Comparison of ENCODE assay signal across 15 cellular contexts in the genomic region with DNA sequence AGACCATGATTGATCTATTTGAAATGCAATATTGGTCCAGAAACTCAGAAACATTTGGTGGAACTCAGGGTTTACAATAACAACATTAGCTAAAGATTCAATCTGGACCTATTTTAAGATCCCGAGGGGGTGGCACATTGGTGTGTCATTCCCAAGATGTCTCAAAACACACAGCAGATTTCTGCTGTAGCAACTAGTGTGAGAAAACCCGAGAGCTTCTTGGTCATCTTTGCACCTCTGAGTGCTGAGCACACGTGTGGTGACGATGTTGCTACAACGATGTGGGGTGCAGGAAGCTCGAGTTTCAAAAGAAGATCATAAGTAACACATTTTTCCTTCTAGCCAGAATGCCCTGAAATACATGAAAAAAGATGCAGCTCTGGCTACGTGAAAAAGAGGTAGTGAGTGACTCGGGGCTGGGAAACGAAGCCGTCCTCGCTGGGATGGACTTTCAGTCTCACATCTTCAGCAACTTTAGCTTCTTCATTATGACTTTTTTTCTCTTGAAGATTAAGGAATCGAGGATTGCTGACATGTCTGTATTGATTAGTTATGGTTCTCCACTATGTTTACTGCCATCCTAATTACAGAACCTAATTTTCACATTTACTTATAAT. TPM values are rescaled to one million over a fixed set of nuclear protein-coding genes. Genes with fewer than 3 reads are reported as not detected.
"Had no signal": no experiment of that assay in that cellular context is flagged by ENCODE, and none has a peak within 500 bp of the region (broad histone marks: within the 10 kb centered on the region; RNA-seq: fewer than 3 reads in every experiment).

No MANE protein-coding gene starts in this region.

- H3K9me3 ChIP-seq: colonic mucosa, left ventricle myocardium inferior, pancreas had no signal

- DNase-seq: activated CD4-positive, alpha-beta T cell treated with anti-CD3 and anti-CD28 coated beads, Interleukin-2, amount 50 U/mL, for 1 hour; activated naive CD4-positive, alpha-beta T cell treated with anti-CD3 and anti-CD28 coated beads, Interleukin-2, amount 50 U/mL, for 16 hours; activated T-cell treated with anti-CD3 and anti-CD28 coated beads, Interleukin-2, amount 50 U/mL, for 1 hour; colonic mucosa; hippocampal formation; kidney; left ventricle myocardium inferior; naive B cell; pancreas; stimulated activated CD4-positive, alpha-beta T cell treated with anti-CD3 and anti-CD28 coated beads, Interleukin-12 subunit alpha, Interleukin-12 subunit beta, amount 100 ng/mL, for 4 hours; stimulated activated CD4-positive, alpha-beta T cell treated with anti-CD3 and anti-CD28 coated beads, Interleukin-2, amount 100 ng/mL, for 24 hours had no signal

- FAIRE-seq: kidney had no signal

- H3K4me1 ChIP-seq: colonic mucosa, pancreas had no signal

- H3K4me3 Mint-ChIP-seq: naive B cell, neural progenitor cell had no signal

- H3K4me2 ChIP-seq: neural progenitor cell had no signal

- H3K27ac ChIP-seq: colonic mucosa, left ventricle myocardium inferior, neural progenitor cell, pancreas had no signal

- H3K4me3 ChIP-seq: colonic mucosa, left ventricle myocardium inferior, neural progenitor cell, pancreas had no signal

- H2AFZ ChIP-seq: neural progenitor cell had no signal

- H3K36me3 ChIP-seq: colonic mucosa, left ventricle myocardium inferior, neural progenitor cell, pancreas had no signal

- H3K27me3 Mint-ChIP-seq: naive B cell had no signal

- H3K9ac ChIP-seq: neural progenitor cell had no signal

- H3K36me3 Mint-ChIP-seq: naive B cell had no signal

- H3K27me3 ChIP-seq: colonic mucosa, neural progenitor cell, pancreas had no signal

- H3K27ac Mint-ChIP-seq: activated T-helper 2 cell treated with anti-CD3 and anti-CD28 coated beads, Interferon-gamma antibody, Interleukin-2, Interleukin-4, amounts not matched to agents 10 μg/mL and 5 μg/mL and 100 μg/mL, durations not matched to agents 14 hours and 24 hours and 36 hours; naive B cell; neural progenitor cell had no signal

- H3K9me3 Mint-ChIP-seq: activated T-helper 2 cell treated with anti-CD3 and anti-CD28 coated beads, Interferon-gamma antibody, Interleukin-2, Interleukin-4, amounts not matched to agents 10 μg/mL and 5 μg/mL and 100 μg/mL, durations not matched to agents 14 hours and 24 hours and 36 hours; naive B cell; neural progenitor cell had no signal

- ATAC-seq: activated CD4-positive, CD25-positive, alpha-beta regulatory T cell treated with anti-CD3 and anti-CD28 coated beads, Interleukin-2, amount 50 U/mL, for 24 hours; esophagus mucosa; pancreas had no signal

RNA-seq across cellular contexts. Expression of a gene that starts 1.6 kb away (rescaled TPM):
- total RNA-seq: activated T-helper 2 cell treated with anti-CD3 and anti-CD28 coated beads, Interferon-gamma antibody, Interleukin-2, Interleukin-4, amounts not matched to agents 10 μg/mL and 5 μg/mL and 100 μg/mL, durations not matched to agents 14 hours and 24 hours and 36 hours had no signal
